Comparison of ENCODE assay signal across 27 cellular contexts in the genomic region with DNA sequence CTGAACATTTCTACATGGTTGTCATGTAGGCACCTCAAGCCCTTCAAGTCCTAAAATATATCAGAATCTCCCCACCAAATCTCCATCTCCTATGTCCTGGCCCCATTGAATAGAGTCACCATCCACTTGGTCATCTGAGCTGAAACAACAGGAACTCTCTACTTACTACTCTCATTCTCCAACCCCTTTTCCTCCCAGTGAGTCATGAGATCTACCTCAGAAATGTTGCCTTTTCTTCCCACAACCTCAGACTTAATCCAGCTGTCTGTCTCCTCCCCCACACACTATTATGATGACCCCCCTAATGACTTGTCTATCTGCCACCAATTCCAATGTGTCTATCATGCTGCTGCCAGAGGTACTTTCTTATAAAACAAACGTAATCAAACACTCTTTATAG.
DNase-seq lines count a peak whose midpoint lies in the region; ATAC-seq and TF ChIP-seq lines count a peak whose summit lies in the region.
"Had no signal": no experiment of that assay in that cellular context is flagged by ENCODE, and none has a peak within 500 bp of the region (broad histone marks: within the 10 kb centered on the region; RNA-seq: fewer than 3 reads in every experiment).

No MANE protein-coding gene starts in this region.

- H3K27me3 ChIP-seq in fibroblast of lung (ENCODE audit: control insufficient read depth, insufficient read depth, low read length) (no peaks in the 10 kb centered on the region), neural progenitor cell (no peaks in the 10 kb centered on the region), aorta (ENCODE audit: control insufficient read depth in 1 of 2, insufficient read depth in 2 of 2, low read length in 1 of 2) (no peaks in the 10 kb centered on the region), psoas muscle (ENCODE audit: insufficient read depth in 3 of 3, low read length in 2 of 3) (no peaks in the 10 kb centered on the region)
- H3K27me3 ChIP-seq: left lung, Peyer's patch, right lobe of liver, SJCRH30, vagina had no signal

- peaks cover 2% of the 10 kb centered on the region for H3K4me1 ChIP-seq in fibroblast of lung (ENCODE audit: control insufficient read depth, extremely low read depth, insufficient read depth, low read length)
- peaks cover 41% of the 10 kb centered on the region for H3K4me1 ChIP-seq in neural progenitor cell
- no peaks in the 10 kb centered on the region for H3K4me1 ChIP-seq in aorta (ENCODE audit: control insufficient read depth in 1 of 2, insufficient read depth in 2 of 2, low read length in 2 of 2)
- no peaks in the 10 kb centered on the region for H3K4me1 ChIP-seq in psoas muscle
- H3K4me1 ChIP-seq: left lung, Peyer's patch, right lobe of liver, SJCRH30, vagina had no signal

- H3K27me3 Mint-ChIP-seq in neural progenitor cell (ENCODE audit: insufficient read depth, low read depth) = no peaks in the 10 kb centered on the region
- H3K27me3 Mint-ChIP-seq: CD4-positive, alpha-beta T cell; naive thymus-derived CD4-positive, alpha-beta T cell; stimulated activated naive CD8-positive, alpha-beta T cell treated with anti-CD3 and anti-CD28 coated beads, Interleukin-15, Interleukin-2, amounts not matched to agents 100 ng/mL and 50 ng/mL, for 24 hours had no signal

- H3K4me2 ChIP-seq in fibroblast of lung (ENCODE audit: extremely low read depth, insufficient read depth, low read length) = no peak overlapping the region
- H3K4me2 ChIP-seq in neural progenitor cell = no peak overlapping the region

- ATAC-seq in aorta (ENCODE audit: low FRiP score) = no peak
- no peak for ATAC-seq in psoas muscle
- ATAC-seq: activated CD8-positive, alpha-beta T cell treated with anti-CD3 and anti-CD28 coated beads, Interleukin-2, amount 10 ng/mL, durations not matched to agents 7 days and 5 days; left lung; naive thymus-derived CD4-positive, alpha-beta T cell; right lobe of liver had no signal

- H3K27ac ChIP-seq in fibroblast of lung (ENCODE audit: insufficient read depth, low read length) (no peak overlapping the region), neural progenitor cell (no peak overlapping the region), aorta (ENCODE audit: low read depth in 1 of 2, low read length in 2 of 2) (no peak overlapping the region), psoas muscle (no peak overlapping the region)
- H3K27ac ChIP-seq: left lung, parathyroid adenoma, Peyer's patch, right lobe of liver, SJCRH30, vagina had no signal

- no peak overlapping the region for H2AFZ ChIP-seq in fibroblast of lung (ENCODE audit: low read length)
- H2AFZ ChIP-seq in neural progenitor cell (replicated peaks) = no peak overlapping the region
- H2AFZ ChIP-seq: parathyroid adenoma had no signal

- H3F3A ChIP-seq in neural progenitor cell (ENCODE audit: low read depth) = peaks cover 30% of the 10 kb centered on the region

- H4K20me1 ChIP-seq in fibroblast of lung (ENCODE audit: control insufficient read depth, extremely low read depth, insufficient read depth, low read length) (no peaks in the 10 kb centered on the region), neural progenitor cell (ENCODE audit: low read depth) (peaks cover 33% of the 10 kb centered on the region)

- no peak overlapping the region for H3K4me3 Mint-ChIP-seq in neural progenitor cell
- H3K4me3 Mint-ChIP-seq: activated CD8-positive, alpha-beta T cell treated with anti-CD3 and anti-CD28 coated beads, Interleukin-2, amount 10 ng/mL, durations not matched to agents 7 days and 5 days; CD4-positive, alpha-beta T cell; naive thymus-derived CD4-positive, alpha-beta T cell; stimulated activated naive CD8-positive, alpha-beta T cell treated with anti-CD3 and anti-CD28 coated beads, Interleukin-15, Interleukin-2, amounts not matched to agents 100 ng/mL and 50 ng/mL, for 24 hours had no signal

- H3K9ac ChIP-seq in fibroblast of lung (ENCODE audit: insufficient read depth, low read length) (no peak overlapping the region), neural progenitor cell (no peak overlapping the region)
- H3K9ac ChIP-seq: parathyroid adenoma had no signal

- intact Hi-C loops in aorta (cut with DNase I) = no loop called here
- intact Hi-C loops in psoas muscle (cut with DNase I) = no loop called here

- TF ChIP-seq CTCF in fibroblast of lung (conservative IDR thresholded peaks at IDR 0.05 in 1 of 2, IDR thresholded peaks at IDR 0.05 in 1 of 2; ENCODE audit: low read depth in 1 of 2, low read length in 2 of 2) (no peak), neural progenitor cell (IDR thresholded peaks at IDR 0.05) (no peak), psoas muscle (IDR thresholded peaks at IDR 0.05) (no peak)

- peaks cover 44% of the 10 kb centered on the region for H3K36me3 Mint-ChIP-seq in neural progenitor cell

- H3K27ac Mint-ChIP-seq in neural progenitor cell = peak overlapping the region; percentile 85
- H3K27ac Mint-ChIP-seq: activated CD8-positive, alpha-beta T cell treated with anti-CD3 and anti-CD28 coated beads, Interleukin-2, amount 10 ng/mL, durations not matched to agents 7 days and 5 days; CD4-positive, alpha-beta T cell; stimulated activated naive CD8-positive, alpha-beta T cell treated with anti-CD3 and anti-CD28 coated beads, Interleukin-15, Interleukin-2, amounts not matched to agents 100 ng/mL and 50 ng/mL, for 24 hours had no signal

- no peaks in the 10 kb centered on the region for H3K36me3 ChIP-seq in fibroblast of lung (ENCODE audit: control insufficient read depth, insufficient read depth, low read length)
- H3K36me3 ChIP-seq in neural progenitor cell = peaks cover 5% of the 10 kb centered on the region
- H3K36me3 ChIP-seq in aorta (ENCODE audit: control insufficient read depth in 1 of 2, insufficient read depth in 2 of 2, low read length in 1 of 2) = peaks cover 6 to 10% of the 10 kb centered on the region in 2 donors
- peaks cover 17 to 63% of the 10 kb centered on the region in 2 donors for H3K36me3 ChIP-seq in psoas muscle (ENCODE audit: insufficient read depth in 1 of 2, low read depth in 1 of 2)

- H3K79me2 ChIP-seq in fibroblast of lung (ENCODE audit: control insufficient read depth, insufficient read depth, low read length) = no peaks in the 10 kb centered on the region
- H3K79me2 ChIP-seq in neural progenitor cell (ENCODE audit: low read depth) = no peaks in the 10 kb centered on the region
- H3K79me2 ChIP-seq: parathyroid adenoma had no signal

- H3K9me3 Mint-ChIP-seq in neural progenitor cell = peaks cover 3% of the 10 kb centered on the region
- H3K9me3 Mint-ChIP-seq: CD4-positive, alpha-beta T cell; naive thymus-derived CD4-positive, alpha-beta T cell; stimulated activated naive CD8-positive, alpha-beta T cell treated with anti-CD3 and anti-CD28 coated beads, Interleukin-15, Interleukin-2, amounts not matched to agents 100 ng/mL and 50 ng/mL, for 24 hours had no signal

- no peaks in the 10 kb centered on the region for H3K9me3 ChIP-seq in fibroblast of lung (ENCODE audit: control insufficient read depth, insufficient read depth, low read depth, low read length)
- no peaks in the 10 kb centered on the region for H3K9me3 ChIP-seq in neural progenitor cell (ENCODE audit: low read depth)
- no peaks in the 10 kb centered on the region for H3K9me3 ChIP-seq in aorta (ENCODE audit: control insufficient read depth, low read length)
- H3K9me3 ChIP-seq in psoas muscle = no peaks in the 10 kb centered on the region
- H3K9me3 ChIP-seq: left lung, Peyer's patch, right lobe of liver, SJCRH30, vagina had no signal

- 87 to 94% methylated on average over 1 of the region's 1 CpG for WGBS in aorta, 2 donors
- 93 to 99% (median 97%) methylated on average over 1 of the region's 1 CpG for WGBS in psoas muscle, 3 donors

- H3K4me3 ChIP-seq in fibroblast of lung (replicated peaks in 1 of 4; ENCODE audit: control extremely low read depth in 1 of 4, insufficient read depth in 1 of 4, low read depth in 3 of 4, low read length in 4 of 4) (no peak overlapping the region), neural progenitor cell (no peak overlapping the region), aorta (ENCODE audit: low read length in 2 of 2) (no peak overlapping the region), psoas muscle (no peak overlapping the region)
- H3K4me3 ChIP-seq: left lung, Peyer's patch, right lobe of liver, SJCRH30, vagina had no signal

- peaks cover 54% of the 10 kb centered on the region for H3K4me1 Mint-ChIP-seq in neural progenitor cell
- H3K4me1 Mint-ChIP-seq: naive thymus-derived CD4-positive, alpha-beta T cell had no signal

- peak; percentile 47 for DNase-seq in Daoy (ENCODE audit: low read depth)
- peak; percentile 17 for DNase-seq in NCI-H226
- peak; percentile 23 to 71 for DNase-seq in fibroblast of lung (ENCODE audit: low read depth in 2 of 2)
- no peak for DNase-seq in neural progenitor cell (ENCODE audit: low spot score)
- no peak for DNase-seq in RKO (ENCODE audit: low spot score)
- no peak for DNase-seq in ecto neural progenitor cell (ENCODE audit: low spot score)
- no peak for DNase-seq in aorta
- DNase-seq in psoas muscle = no peak
- DNase-seq: activated CD4-positive, alpha-beta T cell treated with anti-CD3 and anti-CD28 coated beads for 1 hour; activated CD8-positive, alpha-beta T cell treated with anti-CD3 and anti-CD28 coated beads, Interleukin-2, amount 10 ng/mL, durations not matched to agents 7 days and 5 days; activated effector memory CD4-positive, alpha-beta T cell treated with Interleukin-2 at 50 U/mL for 16 hours; activated T-cell treated with anti-CD3 and anti-CD28 coated beads for 4 hours; CD4-positive, alpha-beta T cell; DMS 273 treated with DMSO at 0.1 percent for 48 hours; GF-D8; KG1; left lung; naive thymus-derived CD4-positive, alpha-beta T cell; NCI-H146; NCI-H524 treated with DMSO at 0.1 percent for 48 hours; Peyer's patch; right lobe of liver; SJCRH30; T-helper 1 cell had no signal

Comparison
In these comparisons a context has a peak if more than half of its experiments do, and no peak if none do; other contexts are left out.
1. DNase-seq: peak in Daoy (single experiment), NCI-H226 (single experiment) and fibroblast of lung (2 of 2); none in neural progenitor cell (single experiment), RKO (single experiment), ecto neural progenitor cell (single experiment), aorta (0 of 2) and psoas muscle (0 of 2).